In the genomic region with DNA sequence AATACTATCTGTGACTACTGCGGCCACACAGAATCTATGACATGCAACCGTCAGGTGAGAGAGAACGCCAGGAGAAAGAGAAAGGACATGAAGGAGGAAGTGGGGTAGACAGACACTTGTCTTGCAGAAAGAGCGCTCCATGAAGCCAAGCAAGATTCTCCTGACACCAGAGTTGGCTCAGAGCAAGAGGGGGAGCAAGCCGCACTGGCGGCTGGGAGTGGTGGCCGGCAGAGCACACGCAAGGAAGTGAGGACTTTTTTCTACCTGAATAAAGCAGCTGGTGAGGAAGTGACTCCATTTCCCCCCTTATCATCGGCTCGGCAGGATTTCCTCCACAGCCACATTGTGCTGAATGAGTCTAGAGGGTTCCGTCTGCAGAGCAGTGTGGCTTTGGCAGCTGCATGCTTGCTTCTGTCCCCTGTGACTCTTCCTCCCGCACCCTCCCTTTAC, we compare ENCODE assay signal across 8 cellular contexts.
DNase-seq lines count a peak whose midpoint lies in the region; ATAC-seq, FAIRE-seq and TF ChIP-seq lines count a peak whose summit lies in the region.

No MANE protein-coding gene starts in this region.

- FAIRE-seq in GM12878 (lab: Jason Lieb, UNC) (no peak), frontal cortex (lab: Jason Lieb, UNC) (no peak)

- H3K27me3 ChIP-seq in OCI-LY1 (ENCODE audit: insufficient read depth, low read length) (no peaks in the 10 kb centered on the region), GM12878 (replicated peaks in 1 of 2; ENCODE audit: control insufficient read depth in 2 of 2, insufficient read depth in 2 of 2, low read length in 1 of 2) (no peaks in the 10 kb centered on the region), rectal smooth muscle tissue (ENCODE audit: control insufficient read depth, insufficient read depth, low read length) (no peaks in the 10 kb centered on the region)

- TSS peak; percentile 68 for BruUV-seq in GM12878 (replicated peaks; lab: Mats Ljungman, UMichigan)

- H2AFZ ChIP-seq in OCI-LY1 (ENCODE audit: low read length), result no peak overlapping the region
- H2AFZ ChIP-seq in GM12878 (ENCODE audit: control insufficient read depth, low read depth, low read length), result no peak overlapping the region; the same call in 1 of the 2 replicates

- ATAC-seq in GM21423 (IDR thresholded peaks at IDR 0.05; ENCODE audit: unreplicated experiment), result peak; percentile 27
- ATAC-seq in GM12878, result peak; percentile 23
- no peak for ATAC-seq in GM21360 (IDR thresholded peaks at IDR 0.05; ENCODE audit: unreplicated experiment)
- no peak for ATAC-seq in GM18870 (IDR thresholded peaks at IDR 0.05; ENCODE audit: unreplicated experiment)

- WGBS in GM12878 (ENCODE audit: insufficient coverage, insufficient replicate concordance, low lambda C conversion rate, missing lambda C conversion rate), result 4% methylated on average over 12 of the region's 12 CpGs

- H3K4me3 ChIP-seq in OCI-LY1 (ENCODE audit: low read depth, low read length, poor library complexity, severe bottlenecking) (peak overlapping the region; percentile 61), GM12878 (peak overlapping the region; percentile 65), rectal smooth muscle tissue (ENCODE audit: low read length) (peak overlapping the region; percentile 7)

- H3K9ac ChIP-seq in OCI-LY1 (ENCODE audit: low read length), result peak overlapping the region; percentile 81
- peak overlapping the region; percentile 82 for H3K9ac ChIP-seq in GM12878 (ENCODE audit: control insufficient read depth, insufficient read depth, low read length)
- H3K9ac ChIP-seq in rectal smooth muscle tissue (ENCODE audit: low read length), result no peak overlapping the region

- RAD21 ChIA-PET in GM12878 (lab: Charles Lee; ENCODE audit: unreplicated experiment), result interaction anchor here (1.6 to 14.2 kb wide), 4 partner anchors 15 to 180 kb away, joined by 8 to 463 read pairs (median 42); a partner anchor contains a TSS

- TF ChIP-seq CTCF in OCI-LY1 (IDR thresholded peaks at IDR 0.05; ENCODE audit: low read length), result no peak
- TF ChIP-seq CTCF in GM12878 (IDR thresholded peaks at IDR 0.05 in 2 of 3, conservative IDR thresholded peaks at IDR 0.05 in 1 of 3; ENCODE audit: control insufficient read depth in 2 of 3, extremely low read depth in 1 of 3, insufficient read depth in 1 of 3, low read depth in 3 of 3, low read length in 3 of 3), result no peak

- H3K27ac ChIP-seq in OCI-LY1 (ENCODE audit: low read depth, low read length, poor library complexity, severe bottlenecking) (peak overlapping the region; percentile 99), GM12878 (ENCODE audit: control insufficient read depth, insufficient read depth) (peak overlapping the region; percentile 96), rectal smooth muscle tissue (ENCODE audit: low read depth, low read length) (no peak overlapping the region)

- H3K4me1 ChIP-seq in OCI-LY1 (ENCODE audit: insufficient read depth, low read length, severe bottlenecking), result peaks cover 100% of the 10 kb centered on the region
- peaks cover 65% of the 10 kb centered on the region for H3K4me1 ChIP-seq in GM12878 (ENCODE audit: control insufficient read depth, insufficient read depth, low read length)
- peaks cover 5% of the 10 kb centered on the region for H3K4me1 ChIP-seq in rectal smooth muscle tissue (ENCODE audit: control insufficient read depth, insufficient read depth, low read length)

- H3K4me2 ChIP-seq in OCI-LY1 (ENCODE audit: low read length) (peak overlapping the region; percentile 73), GM12878 (ENCODE audit: control insufficient read depth, insufficient read depth) (peak overlapping the region; percentile 95)

- TF ChIP-seq EP300 in GM12878 (IDR thresholded peaks at IDR 0.05; ENCODE audit: borderline replicate concordance in 1 of 2, control insufficient read depth in 1 of 2, low read depth in 2 of 2, low read length in 2 of 2), result no peak

- SMC1A ChIA-PET in GM12878 (lab: Charles Lee; ENCODE audit: uncharacterized antibody, unreplicated experiment), result interaction anchor here (1.0 to 12.9 kb wide), 16 partner anchors 15 to 184 kb away, joined by 3 to 453 read pairs (median 7); no protein-coding TSS in a partner anchor

- peaks cover 81% of the 10 kb centered on the region for H3K79me2 ChIP-seq in OCI-LY1 (ENCODE audit: insufficient read depth, low read length)
- peaks cover 83% of the 10 kb centered on the region for H3K79me2 ChIP-seq in GM12878 (ENCODE audit: control insufficient read depth, insufficient read depth, low read length)

- H4K20me1 ChIP-seq in OCI-LY1 (ENCODE audit: insufficient read depth, low read length) (no peaks in the 10 kb centered on the region), GM12878 (ENCODE audit: control insufficient read depth, insufficient read depth) (no peaks in the 10 kb centered on the region)

- H3K9me2 ChIP-seq in OCI-LY1 (ENCODE audit: low read depth, low read length), result no peaks in the 10 kb centered on the region

- H3K9me3 ChIP-seq in OCI-LY1 (ENCODE audit: low read length), result no peaks in the 10 kb centered on the region
- H3K9me3 ChIP-seq in GM12878 (replicated peaks; ENCODE audit: control insufficient read depth, insufficient read depth, low read length), result no peaks in the 10 kb centered on the region; the same call in 2 of the 3 replicates

- in situ Hi-C loops in GM12878 (cut with MboI), result loop anchor here (5.0 kb wide), 1 partner anchor 289 kb away; no protein-coding TSS in a partner anchor

- TF ChIP-seq RAD21 in GM12878 (IDR thresholded peaks at IDR 0.05; ENCODE audit: insufficient read depth, low read depth, low read length), result no peak

- POLR2A ChIA-PET in GM12878 (lab: Charles Lee), result interaction anchor here (1.8 to 16.4 kb wide), 5 partner anchors 10 to 180 kb away, joined by 10 to 278 read pairs (median 15); no protein-coding TSS in a partner anchor

- intact Hi-C loops in GM12878 (cut with micrococcal nuclease; ENCODE audit: unreplicated experiment), result loop anchor here (1.0 to 5.0 kb wide), 2 partner anchors 17 to 284 kb away; a partner anchor contains a TSS

- CTCF ChIA-PET in GM12878 (lab: Yijun Ruan, JAX), result interaction anchor here (1.0 to 13.9 kb wide), 7 partner anchors 17 to 228 kb away, joined by 3 to 416 read pairs (median 5); a partner anchor contains a TSS

- DNase-seq in GM12878 (ENCODE audit: low read depth, low spot score) (no peak), NK-92 (lab: John Stamatoyannopoulos, UW; ENCODE audit: unreplicated experiment) (no peak), frontal cortex (ENCODE audit: low spot score in 2 of 2) (no peak)

- H3K36me3 ChIP-seq in OCI-LY1 (ENCODE audit: insufficient read depth, low read length) (peaks cover 87% of the 10 kb centered on the region), GM12878 (ENCODE audit: control insufficient read depth in 2 of 2, insufficient read depth in 2 of 2, low read length in 1 of 2) (peaks cover 0 to 4% of the 10 kb centered on the region in 2 experiments; a peak in 3 of 4 replicates), rectal smooth muscle tissue (ENCODE audit: control insufficient read depth, insufficient read depth, low read length) (no peaks in the 10 kb centered on the region)

- peaks cover 19% of the 10 kb centered on the region for H3F3A ChIP-seq in OCI-LY1 (ENCODE audit: insufficient read depth, low read length)

- TF ChIP-seq POLR2A in GM12878 (IDR thresholded peaks at IDR 0.05; ENCODE audit: low read depth, low read length), result peak; percentile 77; the same call in 1 of the 2 replicates

TF ChIP-seq in GM12878, 131 proteins besides CTCF, POLR2A, EP300 and RAD21 (continues in another document):
- no peak for TF ChIP-seq SIX5 (IDR thresholded peaks at IDR 0.05; ENCODE audit: low read depth, low read length, severe bottlenecking)
- TF ChIP-seq DPF2 (IDR thresholded peaks at IDR 0.05), result peak; percentile 32; the same call in 1 of the 2 replicates
- TF ChIP-seq, protein P1, sequence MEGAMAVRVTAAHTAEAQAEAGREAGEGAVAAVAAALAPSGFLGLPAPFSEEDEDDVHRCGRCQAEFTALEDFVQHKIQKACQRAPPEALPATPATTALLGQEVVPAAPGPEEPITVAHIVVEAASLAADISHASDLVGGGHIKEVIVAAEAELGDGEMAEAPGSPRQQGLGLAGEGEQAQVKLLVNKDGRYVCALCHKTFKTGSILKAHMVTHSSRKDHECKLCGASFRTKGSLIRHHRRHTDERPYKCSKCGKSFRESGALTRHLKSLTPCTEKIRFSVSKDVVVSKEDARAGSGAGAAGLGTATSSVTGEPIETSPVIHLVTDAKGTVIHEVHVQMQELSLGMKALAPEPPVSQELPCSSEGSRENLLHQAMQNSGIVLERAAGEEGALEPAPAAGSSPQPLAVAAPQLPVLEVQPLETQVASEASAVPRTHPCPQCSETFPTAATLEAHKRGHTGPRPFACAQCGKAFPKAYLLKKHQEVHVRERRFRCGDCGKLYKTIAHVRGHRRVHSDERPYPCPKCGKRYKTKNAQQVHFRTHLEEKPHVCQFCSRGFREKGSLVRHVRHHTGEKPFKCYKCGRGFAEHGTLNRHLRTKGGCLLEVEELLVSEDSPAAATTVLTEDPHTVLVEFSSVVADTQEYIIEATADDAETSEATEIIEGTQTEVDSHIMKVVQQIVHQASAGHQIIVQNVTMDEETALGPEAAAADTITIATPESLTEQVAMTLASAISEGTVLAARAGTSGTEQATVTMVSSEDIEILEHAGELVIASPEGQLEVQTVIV (IDR thresholded peaks at IDR 0.05; ENCODE audit: borderline replicate concordance, partially characterized antibody), result no peak
- no peak for TF ChIP-seq STAT3 (IDR thresholded peaks at IDR 0.05; ENCODE audit: low read depth, low read length)
- TF ChIP-seq CREB1 (IDR thresholded peaks at IDR 0.05; ENCODE audit: low read depth), result no peak
- peak; percentile 65; the same call in 1 of the 2 replicates for TF ChIP-seq LARP7 (IDR thresholded peaks at IDR 0.05)
- TF ChIP-seq TCF12 (IDR thresholded peaks at IDR 0.05; ENCODE audit: low read depth, low read length), result 0 out of 2 replicates have a peak, but pooled peaks have one; percentile 33
- TF ChIP-seq, protein P2, sequence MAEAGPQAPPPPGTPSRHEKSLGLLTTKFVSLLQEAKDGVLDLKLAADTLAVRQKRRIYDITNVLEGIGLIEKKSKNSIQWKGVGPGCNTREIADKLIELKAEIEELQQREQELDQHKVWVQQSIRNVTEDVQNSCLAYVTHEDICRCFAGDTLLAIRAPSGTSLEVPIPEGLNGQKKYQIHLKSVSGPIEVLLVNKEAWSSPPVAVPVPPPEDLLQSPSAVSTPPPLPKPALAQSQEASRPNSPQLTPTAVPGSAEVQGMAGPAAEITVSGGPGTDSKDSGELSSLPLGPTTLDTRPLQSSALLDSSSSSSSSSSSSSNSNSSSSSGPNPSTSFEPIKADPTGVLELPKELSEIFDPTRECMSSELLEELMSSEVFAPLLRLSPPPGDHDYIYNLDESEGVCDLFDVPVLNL (IDR thresholded peaks at IDR 0.05; ENCODE audit: low read depth, low read length), result no peak

Comparison
In these comparisons a context has a peak if more than half of its experiments do, and no peak if none do; other contexts are left out.
1. ATAC-seq: peak in GM21423 (single experiment) and GM12878 (single experiment); none in GM21360 (single experiment) and GM18870 (single experiment).
2. H3K4me3 ChIP-seq: peak in every context shown above with its lines; median percentile 65 in GM12878; 61 in OCI-LY1; 7 in rectal smooth muscle tissue.